In the genomic region with DNA sequence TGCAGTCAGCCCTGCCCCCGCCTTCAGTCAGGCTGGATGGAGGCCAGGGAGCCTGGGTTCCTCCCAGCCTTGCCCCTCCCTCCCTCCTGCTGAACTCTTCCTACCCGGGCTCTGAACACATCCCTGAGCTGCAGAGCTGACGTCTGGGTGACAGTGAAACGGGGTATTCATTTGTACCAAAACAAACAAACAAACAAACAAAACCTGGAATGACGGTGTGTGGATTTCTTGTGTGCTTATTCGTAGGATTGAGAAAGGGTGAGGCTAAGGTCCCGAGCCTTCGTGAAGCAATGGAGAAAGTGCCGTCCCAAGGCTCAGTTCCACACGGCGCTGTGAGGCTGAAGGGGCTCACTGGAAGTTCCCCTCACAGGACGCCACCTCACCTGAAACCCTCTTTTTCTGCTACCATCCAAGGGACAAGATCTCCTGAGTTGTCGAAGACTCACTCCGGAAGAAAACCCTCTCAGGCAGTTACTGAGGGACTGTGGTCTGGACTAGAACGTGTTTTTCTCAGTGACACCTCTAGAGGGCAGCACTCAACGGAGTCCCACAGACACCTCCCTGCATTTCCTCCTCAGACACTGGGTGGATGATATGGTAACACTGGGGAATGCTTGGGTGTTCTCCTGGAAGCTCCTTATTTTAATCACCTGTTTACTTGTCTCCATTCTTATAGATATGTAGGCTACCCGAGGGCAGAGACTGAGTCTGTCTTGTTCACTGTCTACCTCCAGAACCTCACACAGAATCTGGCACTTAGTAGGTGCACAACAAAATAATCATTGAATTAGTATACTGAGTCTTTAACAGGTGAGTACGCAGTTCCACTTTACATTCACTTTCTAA, we compare ENCODE assay signal across 7 cellular contexts. TPM values are rescaled to one million over a fixed set of nuclear protein-coding genes. Genes with fewer than 3 reads are reported as not detected.
DNase-seq lines count a peak whose midpoint lies in the region; ATAC-seq and TF ChIP-seq lines count a peak whose summit lies in the region.

No MANE protein-coding gene starts in this region.

- H3K27me3 ChIP-seq in ascending aorta, result no peaks in the 10 kb centered on the region
- no peaks in the 10 kb centered on the region for H3K27me3 ChIP-seq in sigmoid colon

- DNase-seq in GM13977 (ENCODE audit: low spot score) (peak; percentile 78), NCI-H1417 treated with DMSO at 0.1 percent for 48 hours (lab: John Stamatoyannopoulos, UW) (peak; percentile 19), ascending aorta (ENCODE audit: low spot score in 2 of 2) (peak in 1 of 2 donors; percentile 77), hypothalamus (lab: John Stamatoyannopoulos, UW) (peak in 44 of 51 donors; percentile 1 to 69 (median 20)), sigmoid colon (peak; percentile 76)

- no peaks in the 10 kb centered on the region for H3K36me3 ChIP-seq in ascending aorta
- H3K36me3 ChIP-seq in sigmoid colon, result no peaks in the 10 kb centered on the region

- TF ChIP-seq POLR2A in sigmoid colon (IDR thresholded peaks at IDR 0.05), result no peak

- peak overlapping the region; percentile 36 for H3K27ac Mint-ChIP-seq in T-helper 1 cell treated with Interleukin-12 subunit alpha and Interleukin-12 subunit beta and Interleukin-4 antibody, amounts not matched to agents 30 μg/mL and 1 μg/mL, for 36 hours

- in situ Hi-C loops in GM13977 (cut with MboI; ENCODE audit: low pct_unique_long_range_greater_than_20kb, low sequenced_read_pairs, unreplicated experiment), result no loop called here

- H3K9me3 Mint-ChIP-seq in T-helper 1 cell treated with Interleukin-12 subunit alpha and Interleukin-12 subunit beta and Interleukin-4 antibody, amounts not matched to agents 30 μg/mL and 1 μg/mL, for 36 hours, result no peaks in the 10 kb centered on the region

- peak overlapping the region; percentile 86 for H3K4me3 Mint-ChIP-seq in T-helper 1 cell treated with Interleukin-12 subunit alpha and Interleukin-12 subunit beta and Interleukin-4 antibody, amounts not matched to agents 30 μg/mL and 1 μg/mL, for 36 hours

- H3K36me3 Mint-ChIP-seq in T-helper 1 cell treated with Interleukin-12 subunit alpha and Interleukin-12 subunit beta and Interleukin-4 antibody, amounts not matched to agents 30 μg/mL and 1 μg/mL, for 36 hours (ENCODE audit: low read depth), result no peaks in the 10 kb centered on the region

- peak; percentile 100 for ATAC-seq in HG02852 (IDR thresholded peaks at IDR 0.05; ENCODE audit: unreplicated experiment)

- peak; percentile 82 for TF ChIP-seq CTCF in GM13977 (IDR thresholded peaks at IDR 0.05; ENCODE audit: extremely low read depth, insufficient read depth, missing control alignments)
- TF ChIP-seq CTCF in ascending aorta (IDR thresholded peaks at IDR 0.05), result peak; percentile 54 to 82 (median 72)
- peak; percentile 41 to 74 (median 70) for TF ChIP-seq CTCF in sigmoid colon (IDR thresholded peaks at IDR 0.05)

- WGBS in sigmoid colon, 2 donors, result 6 to 10% methylated on average over 18 of the region's 18 CpGs

- no peak for TF ChIP-seq EP300 in sigmoid colon (IDR thresholded peaks at IDR 0.05)

- H3K4me1 Mint-ChIP-seq in T-helper 1 cell treated with Interleukin-12 subunit alpha and Interleukin-12 subunit beta and Interleukin-4 antibody, amounts not matched to agents 30 μg/mL and 1 μg/mL, for 36 hours (ENCODE audit: low read depth), result peaks cover 12% of the 10 kb centered on the region

- H3K27ac ChIP-seq in ascending aorta (no peak overlapping the region), sigmoid colon (peak overlapping the region in 3 of 4 donors; percentile 14 to 64 (median 39))

- no peaks in the 10 kb centered on the region for H3K9me3 ChIP-seq in ascending aorta
- H3K9me3 ChIP-seq in sigmoid colon, result no peaks in the 10 kb centered on the region

- H3K27me3 Mint-ChIP-seq in T-helper 1 cell treated with Interleukin-12 subunit alpha and Interleukin-12 subunit beta and Interleukin-4 antibody, amounts not matched to agents 30 μg/mL and 1 μg/mL, for 36 hours (ENCODE audit: low read depth), result peaks cover 3% of the 10 kb centered on the region

- H3K4me3 ChIP-seq in ascending aorta (peak overlapping the region; percentile 62 to 63), sigmoid colon (peak overlapping the region; percentile 29 to 57 (median 44))

- no peaks in the 10 kb centered on the region for H3K4me1 ChIP-seq in ascending aorta
- H3K4me1 ChIP-seq in sigmoid colon, result peaks cover 0 to 8% (median 6%) of the 10 kb centered on the region in 4 donors

- intact Hi-C loops in ascending aorta (cut with DNase I) (loop anchor here (1.0 to 5.0 kb wide), 2 partner anchors 180 to 210 kb away; a partner anchor contains a TSS), sigmoid colon (cut with DNase I) (loop anchor here (5.0 kb wide), 1 partner anchor 110 kb away; no protein-coding TSS in a partner anchor)

RNA-seq across cellular contexts. Expression of a gene that starts 27.3 kb away (rescaled TPM):
- total RNA-seq in ascending aorta (not detected), sigmoid colon (not detected)
- not detected for polyA plus RNA-seq in sigmoid colon

RNA-seq across cellular contexts. Expression of a gene that starts 41.6 kb away (rescaled TPM):
- total RNA-seq in ascending aorta (not detected), sigmoid colon (not detected)
- polyA plus RNA-seq in sigmoid colon, result not detected

Comparison
In these comparisons a context has a peak if more than half of its experiments do, and no peak if none do; other contexts are left out.
1. H3K27ac ChIP-seq: peak in sigmoid colon (3 of 4); none in ascending aorta (0 of 2).
2. Peak in every context shown above with its lines, with median percentiles within 50 percentile points of each other: CTCF ChIP-seq.